Comparison of ENCODE assay signal across 17 cellular contexts in the genomic region with DNA sequence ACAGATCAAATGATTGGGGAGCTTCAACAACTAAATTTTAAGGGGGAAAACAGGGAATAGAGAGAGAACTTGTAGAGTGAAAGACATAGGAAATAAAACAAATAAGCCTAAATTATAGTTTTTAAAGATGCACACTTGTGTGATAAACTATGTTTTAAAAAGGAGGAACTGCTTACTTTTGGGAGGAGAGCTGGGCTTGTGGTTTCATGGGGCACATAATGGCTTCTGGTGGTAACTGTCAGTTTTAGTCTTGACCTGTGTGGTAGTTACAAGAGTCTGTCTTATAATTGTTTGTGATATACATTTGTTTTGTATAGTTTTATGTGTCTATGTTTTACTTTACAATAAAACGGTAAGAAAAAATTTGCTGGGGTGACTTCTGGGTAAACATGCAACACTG.
DNase-seq lines count a peak whose midpoint lies in the region; ATAC-seq and TF ChIP-seq lines count a peak whose summit lies in the region.
"Had no signal": no experiment of that assay in that cellular context is flagged by ENCODE, and none has a peak within 500 bp of the region (broad histone marks: within the 10 kb centered on the region; RNA-seq: fewer than 3 reads in every experiment).

No MANE protein-coding gene starts in this region.

- DNase-seq in GM12864 (ENCODE audit: low read depth), result no peak
- DNase-seq in AG08396 (ENCODE audit: low spot score), result no peak
- DNase-seq in erythroblast (lab: John Stamatoyannopoulos, UW), result no peak
- DNase-seq in hippocampal formation (lab: John Stamatoyannopoulos, UW), result no peak
- no peak for DNase-seq in middle frontal gyrus (ENCODE audit: extremely low spot score, low spot score)
- DNase-seq: activated CD8-positive, alpha-beta memory T cell treated with anti-CD3 and anti-CD28 coated beads for 24 hours; activated gamma-delta T cell; foreskin keratinocyte; islet precursor cell; NCI-H1092 treated with DMSO at 0.1 percent for 48 hours; NCI-H345; SHP77 had no signal

- H3F3A ChIP-seq in OCI-LY1 (ENCODE audit: insufficient read depth, low read length), result no peaks in the 10 kb centered on the region

- peaks cover 28% of the 10 kb centered on the region for H3K4me1 ChIP-seq in OCI-LY1 (ENCODE audit: insufficient read depth, low read length, severe bottlenecking)
- H3K4me1 ChIP-seq: foreskin keratinocyte, parathyroid adenoma had no signal

- no peaks in the 10 kb centered on the region for H3K9me3 ChIP-seq in OCI-LY1 (ENCODE audit: low read length)

- ATAC-seq in GM21528 (IDR thresholded peaks at IDR 0.05; ENCODE audit: low FRiP score, unreplicated experiment) (peak; percentile 51), HG03342 (IDR thresholded peaks at IDR 0.05; ENCODE audit: unreplicated experiment) (peak; percentile 36)
- ATAC-seq: foreskin keratinocyte, GM23338 had no signal

- TF ChIP-seq POLR2A in erythroblast (IDR thresholded peaks at IDR 0.05; ENCODE audit: low read length), result no peak

- H3K4me2 ChIP-seq in OCI-LY1 (ENCODE audit: low read length), result no peak overlapping the region
- H3K4me2 ChIP-seq: GM23338 had no signal

- no peaks in the 10 kb centered on the region for H3K9me2 ChIP-seq in OCI-LY1 (ENCODE audit: low read depth, low read length)

- no peaks in the 10 kb centered on the region for H3K36me3 ChIP-seq in OCI-LY1 (ENCODE audit: insufficient read depth, low read length)

- no peak overlapping the region for H3K9ac ChIP-seq in OCI-LY1 (ENCODE audit: low read length)
- H3K9ac ChIP-seq: parathyroid adenoma had no signal

- H3K79me2 ChIP-seq in OCI-LY1 (ENCODE audit: insufficient read depth, low read length), result no peaks in the 10 kb centered on the region
- H3K79me2 ChIP-seq: parathyroid adenoma had no signal

- TF ChIP-seq CTCF in GM12864 (IDR thresholded peaks at IDR 0.05; ENCODE audit: low read depth, low read length, missing control alignments), result no peak
- no peak for TF ChIP-seq CTCF in OCI-LY1 (IDR thresholded peaks at IDR 0.05; ENCODE audit: low read length)

- H2AFZ ChIP-seq in OCI-LY1 (ENCODE audit: low read length), result no peak overlapping the region
- H2AFZ ChIP-seq: GM23338, parathyroid adenoma had no signal

- no peaks in the 10 kb centered on the region for H4K20me1 ChIP-seq in OCI-LY1 (ENCODE audit: insufficient read depth, low read length)

- H3K27me3 ChIP-seq in OCI-LY1 (ENCODE audit: insufficient read depth, low read length), result no peaks in the 10 kb centered on the region
- H3K27me3 ChIP-seq: foreskin keratinocyte had no signal

- H3K4me3 ChIP-seq in GM12864 (ENCODE audit: low read depth, low read length) (peak overlapping the region; percentile 16), OCI-LY1 (ENCODE audit: low read depth, low read length, poor library complexity, severe bottlenecking) (no peak overlapping the region)
- H3K4me3 ChIP-seq: GM23338 had no signal

- peak overlapping the region; percentile 14 for H3K27ac ChIP-seq in OCI-LY1 (ENCODE audit: low read depth, low read length, poor library complexity, severe bottlenecking)
- H3K27ac ChIP-seq: foreskin keratinocyte, parathyroid adenoma had no signal
